In genomic region chr16:88444826-88445582, GRCh38 we compare ENCODE assay signal across 17 cellular contexts.
"Had no signal": no experiment of that assay in that cellular context is flagged by ENCODE, and none has a peak within 500 bp of the region (broad histone marks: within the 10 kb centered on the region; RNA-seq: fewer than 3 reads in every experiment).

No MANE protein-coding gene starts in this region.

- FAIRE-seq: pancreas had no signal

- H3K27me3 ChIP-seq: colonic mucosa, pancreas, upper lobe of right lung had no signal

- H3K9me3 ChIP-seq: colonic mucosa, esophagus squamous epithelium, left ventricle myocardium inferior, mucosa of descending colon, pancreas, thoracic aorta, upper lobe of right lung had no signal

- DNase-seq: activated B cell treated with CpG ODN at 0.5 μM for 24 hours; activated CD4-positive, alpha-beta T cell treated with anti-CD3 and anti-CD28 coated beads for 48 hours; activated CD8-positive, alpha-beta T cell treated with anti-CD3 and anti-CD28 coated beads for 36 hours; activated effector memory CD4-positive, alpha-beta T cell treated with Interleukin-2 at 50 U/mL for 16 hours; activated naive CD4-positive, alpha-beta T cell treated with anti-CD3 and anti-CD28 coated beads, Interleukin-2, amount 50 U/mL, for 16 hours; activated T-cell treated with anti-CD3 and anti-CD28 coated beads, Interleukin-2, amount 50 U/mL, for 4 hours; colonic mucosa; esophagus squamous epithelium; foreskin fibroblast; glutamatergic neuron; left ventricle myocardium inferior; mucosa of descending colon; naive thymus-derived CD4-positive, alpha-beta T cell; pancreas; stimulated activated CD4-positive, alpha-beta T cell treated with anti-CD3 and anti-CD28 coated beads, Interleukin-1b, Interleukin-23, amount 100 ng/mL, for 48 hours; upper lobe of right lung had no signal

- H3K9me3 Mint-ChIP-seq: activated B cell treated with CpG ODN at 0.5 μM for 24 hours; activated CD8-positive, alpha-beta T cell treated with anti-CD3 and anti-CD28 coated beads for 36 hours; activated T-cell treated with anti-CD3 and anti-CD28 coated beads, Interleukin-2, amount 50 U/mL, for 4 hours; naive thymus-derived CD4-positive, alpha-beta T cell had no signal

- H3K36me3 ChIP-seq: colonic mucosa, esophagus squamous epithelium, left ventricle myocardium inferior, pancreas, thoracic aorta, upper lobe of right lung had no signal

- H3K4me1 ChIP-seq: colonic mucosa, pancreas, upper lobe of right lung had no signal

- H3K4me3 Mint-ChIP-seq: activated B cell treated with CpG ODN at 0.5 μM for 24 hours; activated CD8-positive, alpha-beta T cell treated with anti-CD3 and anti-CD28 coated beads for 36 hours; activated T-cell treated with anti-CD3 and anti-CD28 coated beads, Interleukin-2, amount 50 U/mL, for 4 hours; naive thymus-derived CD4-positive, alpha-beta T cell had no signal

- H3K27me3 Mint-ChIP-seq: activated B cell treated with CpG ODN at 0.5 μM for 24 hours; activated CD8-positive, alpha-beta T cell treated with anti-CD3 and anti-CD28 coated beads for 36 hours had no signal

- H3K27ac Mint-ChIP-seq: activated B cell treated with CpG ODN at 0.5 μM for 24 hours; activated CD8-positive, alpha-beta T cell treated with anti-CD3 and anti-CD28 coated beads for 36 hours had no signal

- H3K36me3 Mint-ChIP-seq: naive thymus-derived CD4-positive, alpha-beta T cell had no signal

- ATAC-seq: activated CD8-positive, alpha-beta T cell treated with anti-CD3 and anti-CD28 coated beads for 36 hours; activated T-cell treated with anti-CD3 and anti-CD28 coated beads, Interleukin-2, amount 50 U/mL, for 4 hours; mucosa of descending colon; naive thymus-derived CD4-positive, alpha-beta T cell; pancreas; upper lobe of right lung had no signal

- H3K27ac ChIP-seq: colonic mucosa, esophagus squamous epithelium, left ventricle myocardium inferior, pancreas, thoracic aorta, upper lobe of right lung had no signal

- H3K4me3 ChIP-seq: colonic mucosa, esophagus squamous epithelium, left ventricle myocardium inferior, mucosa of descending colon, pancreas, thoracic aorta, upper lobe of right lung had no signal
